8 cellular contexts compared by ENCODE assay signal in genomic region chr1:179034720-179035119, GRCh38. TPM values are rescaled to one million over a fixed set of nuclear protein-coding genes. Genes with fewer than 3 reads are reported as not detected.
DNase-seq lines count a peak whose midpoint lies in the region; ATAC-seq, FAIRE-seq and TF ChIP-seq lines count a peak whose summit lies in the region.

No MANE protein-coding gene starts in this region.

- H3K27ac ChIP-seq in KOPT-K1 (ENCODE audit: low read depth, low read length, poor library complexity, severe bottlenecking) (peak overlapping the region; percentile 31), stomach (peak overlapping the region in 2 of 5 donors; percentile 30 to 33)

- peaks cover 37 to 95% (median 65%) of the 10 kb centered on the region in 4 donors for H3K4me1 ChIP-seq in stomach

- no peaks in the 10 kb centered on the region for H3K27me3 ChIP-seq in stomach

- H3K27me3 Mint-ChIP-seq in dendritic cell treated with granulocyte-macrophage colony-stimulating factor and Interleukin-4, amounts not matched to agents 40 ng/mL and 50 ng/mL, for 4 days = no peaks in the 10 kb centered on the region

- ATAC-seq in GM21529 (IDR thresholded peaks at IDR 0.05; ENCODE audit: unreplicated experiment) = peak; percentile 77

- no peak for TF ChIP-seq CTCF in stomach (IDR thresholded peaks at IDR 0.05)

- DNase-seq in GM12891 (ENCODE audit: insufficient read length, low spot score) (no peak), stomach (no peak), NCI-H510A (lab: John Stamatoyannopoulos, UW) (no peak), hippocampal formation (lab: John Stamatoyannopoulos, UW) (no peak), urothelium cell line (ENCODE audit: low spot score) (no peak)

- H3K4me3 Mint-ChIP-seq in dendritic cell treated with granulocyte-macrophage colony-stimulating factor and Interleukin-4, amounts not matched to agents 40 ng/mL and 50 ng/mL, for 4 days = no peak overlapping the region

- H3K27ac Mint-ChIP-seq in dendritic cell treated with granulocyte-macrophage colony-stimulating factor and Interleukin-4, amounts not matched to agents 40 ng/mL and 50 ng/mL, for 4 days = peak overlapping the region; percentile 25

- H3K4me1 Mint-ChIP-seq in dendritic cell treated with granulocyte-macrophage colony-stimulating factor and Interleukin-4, amounts not matched to agents 40 ng/mL and 50 ng/mL, for 4 days (ENCODE audit: low read depth) = peaks cover 69% of the 10 kb centered on the region

- H3K36me3 Mint-ChIP-seq in dendritic cell treated with granulocyte-macrophage colony-stimulating factor and Interleukin-4, amounts not matched to agents 40 ng/mL and 50 ng/mL, for 4 days (ENCODE audit: low read depth) = no peaks in the 10 kb centered on the region

- H3K36me3 ChIP-seq in KOPT-K1 (ENCODE audit: insufficient read depth, low read length) = no peaks in the 10 kb centered on the region
- no peaks in the 10 kb centered on the region for H3K36me3 ChIP-seq in stomach

- WGBS in stomach, 5 donors = 70 to 83% (median 79%) methylated on average over 1 of the region's 1 CpG

- TF ChIP-seq POLR2A in GM12891 (IDR thresholded peaks at IDR 0.05; ENCODE audit: low read depth, low read length) = no peak
- TF ChIP-seq POLR2A in stomach (IDR thresholded peaks at IDR 0.05) = no peak

- no peaks in the 10 kb centered on the region for H3K9me3 ChIP-seq in KOPT-K1 (ENCODE audit: insufficient read depth, low read length, poor library complexity, severe bottlenecking)
- no peaks in the 10 kb centered on the region for H3K9me3 ChIP-seq in stomach

- intact Hi-C loops in dendritic cell treated with granulocyte-macrophage colony-stimulating factor and Interleukin-4, amounts not matched to agents 40 ng/mL and 50 ng/mL, for 4 days (cut with micrococcal nuclease) = no loop called here
- intact Hi-C loops in stomach (cut with DNase I; ENCODE audit: low total_unique reads) = no loop called here

- no peaks in the 10 kb centered on the region for H3K9me3 Mint-ChIP-seq in dendritic cell treated with granulocyte-macrophage colony-stimulating factor and Interleukin-4, amounts not matched to agents 40 ng/mL and 50 ng/mL, for 4 days

- no peak overlapping the region for H3K4me3 ChIP-seq in stomach

- peak; percentile 82 for FAIRE-seq in GM12891 (lab: Jason Lieb, UNC)
- no peak for FAIRE-seq in urothelium cell line (lab: Jason Lieb, UNC)

- TF ChIP-seq EP300 in stomach (IDR thresholded peaks at IDR 0.05) = no peak

TF ChIP-seq in GM12891, 5 proteins besides CTCF, POLR2A, EP300 and RAD21:
- no peak for TF ChIP-seq TAF1 (IDR thresholded peaks at IDR 0.05; ENCODE audit: low read depth, low read length)
- TF ChIP-seq SPI1 (IDR thresholded peaks at IDR 0.05; ENCODE audit: low read depth, low read length) = peak; percentile 39; the same call in 1 of the 2 replicates
- TF ChIP-seq POLR2AphosphoS5 (IDR thresholded peaks at IDR 0.05; ENCODE audit: low read depth, low read length) = no peak
- TF ChIP-seq POU2F2 (IDR thresholded peaks at IDR 0.05; ENCODE audit: low read depth, low read length) = no peak

RNA-seq across cellular contexts. Expression of gene FAM20B, which starts 9.0 kb away (rescaled TPM):
- polyA plus RNA-seq in GM12891 (2012; ENCODE audit: low read depth, missing spikeins) = 6.1 TPM
- 10 to 100 TPM; 17.4 to 43.3 (median 26.3) TPM for total RNA-seq in stomach
- polyA plus RNA-seq in stomach = 1 to 10 TPM; 8.1 to 9.2 (median 8.8) TPM

RNA-seq across cellular contexts. Expression of gene TOR3A, which starts 47.1 kb away (rescaled TPM):
- 22.3 TPM for polyA plus RNA-seq in GM12891 (2012; ENCODE audit: low read depth, missing spikeins)
- 100 to 1,000 TPM in 1 of 5 donors, 10 to 100 TPM in 3, 1 to 10 TPM in 1; 5.3 to 285 (median 32.1) TPM for total RNA-seq in stomach
- polyA plus RNA-seq in stomach = 10 to 100 TPM in 2 of 3 donors, 1 to 10 TPM in 1; 8.2 to 13.3 (median 10.6) TPM
